Comparison of ENCODE assay signal across 1 cellular context in genomic region chr10:78770167-78771090, GRCh38.
TF ChIP-seq lines count a peak whose summit lies in the region.

No MANE protein-coding gene starts in this region.

TF ChIP-seq in IMR-90, 13 proteins besides CTCF, POLR2A, EP300 and RAD21 (continued from another document):
- TF ChIP-seq MXI1 (IDR thresholded peaks at IDR 0.05; ENCODE audit: borderline replicate concordance, low read depth, low read length): no peak
- no peak for TF ChIP-seq RFX5 (IDR thresholded peaks at IDR 0.05; ENCODE audit: low read depth, low read length)
- TF ChIP-seq SMC3 (IDR thresholded peaks at IDR 0.05; ENCODE audit: low read depth, low read length): no peak
- TF ChIP-seq MAZ (IDR thresholded peaks at IDR 0.05; ENCODE audit: borderline replicate concordance, low read depth, low read length): no peak
- no peak for TF ChIP-seq RCOR1 (IDR thresholded peaks at IDR 0.05; ENCODE audit: insufficient replicate concordance, low read length)
- no peak for TF ChIP-seq FOS (IDR thresholded peaks at IDR 0.05; ENCODE audit: low read depth, low read length)
- no peak for TF ChIP-seq MAFK (IDR thresholded peaks at IDR 0.05; ENCODE audit: low read depth, low read length)
- no peak for TF ChIP-seq CHD1 (IDR thresholded peaks at IDR 0.05; ENCODE audit: low read depth, low read length)
- no peak for TF ChIP-seq USF2 (IDR thresholded peaks at IDR 0.05; ENCODE audit: low read depth, low read length)
- no peak for TF ChIP-seq ELK1 (IDR thresholded peaks at IDR 0.05; ENCODE audit: borderline replicate concordance, low read depth, low read length)
- no peak for TF ChIP-seq CEBPB (IDR thresholded peaks at IDR 0.05; ENCODE audit: low read depth, low read length)
- TF ChIP-seq NFE2L2 (IDR thresholded peaks at IDR 0.05; ENCODE audit: low read depth, low read length): no peak
TF ChIP-seq in IMR-90: peak in this region for 0.
